2 cellular contexts compared by ENCODE assay signal in the genomic region with DNA sequence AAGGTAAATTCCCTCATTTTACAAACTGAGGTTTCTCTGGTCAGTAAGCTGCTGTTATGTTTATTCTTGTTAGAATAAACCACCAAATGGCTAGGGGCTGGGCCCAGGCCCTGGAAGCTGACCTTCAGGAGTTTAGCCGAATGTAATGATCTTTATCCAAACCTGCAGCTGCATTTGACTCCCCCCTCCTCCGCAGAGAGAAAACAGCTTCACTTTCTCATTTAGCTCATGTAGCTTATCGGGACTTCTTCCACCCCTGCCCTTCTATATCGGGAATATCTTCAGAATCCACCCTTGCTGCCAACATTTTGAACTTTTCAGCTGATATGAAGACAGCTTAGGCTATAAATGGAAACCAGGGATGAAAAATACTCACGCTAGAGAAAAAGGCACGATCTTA.
A peak's percentile ranks its signal among the peaks of the same experiment; 100 is the strongest.
TF ChIP-seq lines count a peak whose summit lies in the region.

No MANE protein-coding gene starts in this region.

TF ChIP-seq in IMR-90, 13 proteins besides CTCF, POLR2A, EP300 and RAD21:
- no peak for TF ChIP-seq FOS (IDR thresholded peaks at IDR 0.05; ENCODE audit: low read depth, low read length)
- TF ChIP-seq, protein P1, sequence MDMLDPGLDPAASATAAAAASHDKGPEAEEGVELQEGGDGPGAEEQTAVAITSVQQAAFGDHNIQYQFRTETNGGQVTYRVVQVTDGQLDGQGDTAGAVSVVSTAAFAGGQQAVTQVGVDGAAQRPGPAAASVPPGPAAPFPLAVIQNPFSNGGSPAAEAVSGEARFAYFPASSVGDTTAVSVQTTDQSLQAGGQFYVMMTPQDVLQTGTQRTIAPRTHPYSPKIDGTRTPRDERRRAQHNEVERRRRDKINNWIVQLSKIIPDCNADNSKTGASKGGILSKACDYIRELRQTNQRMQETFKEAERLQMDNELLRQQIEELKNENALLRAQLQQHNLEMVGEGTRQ (IDR thresholded peaks at IDR 0.05; ENCODE audit: low read depth, low read length), result no peak
- no peak for TF ChIP-seq CEBPB (IDR thresholded peaks at IDR 0.05; ENCODE audit: low read depth, low read length)
- no peak for TF ChIP-seq MXI1 (IDR thresholded peaks at IDR 0.05; ENCODE audit: borderline replicate concordance, low read depth, low read length)
- no peak for TF ChIP-seq SMC3 (IDR thresholded peaks at IDR 0.05; ENCODE audit: low read depth, low read length)
- TF ChIP-seq RCOR1 (IDR thresholded peaks at IDR 0.05; ENCODE audit: insufficient replicate concordance, low read length), result no peak
- TF ChIP-seq, protein P2, sequence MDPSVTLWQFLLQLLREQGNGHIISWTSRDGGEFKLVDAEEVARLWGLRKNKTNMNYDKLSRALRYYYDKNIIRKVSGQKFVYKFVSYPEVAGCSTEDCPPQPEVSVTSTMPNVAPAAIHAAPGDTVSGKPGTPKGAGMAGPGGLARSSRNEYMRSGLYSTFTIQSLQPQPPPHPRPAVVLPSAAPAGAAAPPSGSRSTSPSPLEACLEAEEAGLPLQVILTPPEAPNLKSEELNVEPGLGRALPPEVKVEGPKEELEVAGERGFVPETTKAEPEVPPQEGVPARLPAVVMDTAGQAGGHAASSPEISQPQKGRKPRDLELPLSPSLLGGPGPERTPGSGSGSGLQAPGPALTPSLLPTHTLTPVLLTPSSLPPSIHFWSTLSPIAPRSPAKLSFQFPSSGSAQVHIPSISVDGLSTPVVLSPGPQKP (IDR thresholded peaks at IDR 0.05; ENCODE audit: borderline replicate concordance, low read depth, low read length), result no peak
- TF ChIP-seq CHD1 (IDR thresholded peaks at IDR 0.05; ENCODE audit: low read depth, low read length), result no peak
- no peak for TF ChIP-seq RFX5 (IDR thresholded peaks at IDR 0.05; ENCODE audit: low read depth, low read length)
- TF ChIP-seq BHLHE40 (IDR thresholded peaks at IDR 0.05; ENCODE audit: low read depth, low read length), result no peak
- no peak for TF ChIP-seq MAFK (IDR thresholded peaks at IDR 0.05; ENCODE audit: low read depth, low read length)

TF ChIP-seq in K562, 482 proteins besides CTCF, POLR2A, EP300 and RAD21 (continues in another document):
- no peak for TF ChIP-seq RBM14 (IDR thresholded peaks at IDR 0.05; ENCODE audit: borderline replicate concordance, insufficient read depth, low read depth, low read length)
- no peak for TF ChIP-seq ZNF263 (CRISPR knock-in tag; IDR thresholded peaks at IDR 0.05; ENCODE audit: borderline replicate concordance)
- TF ChIP-seq, protein P3, sequence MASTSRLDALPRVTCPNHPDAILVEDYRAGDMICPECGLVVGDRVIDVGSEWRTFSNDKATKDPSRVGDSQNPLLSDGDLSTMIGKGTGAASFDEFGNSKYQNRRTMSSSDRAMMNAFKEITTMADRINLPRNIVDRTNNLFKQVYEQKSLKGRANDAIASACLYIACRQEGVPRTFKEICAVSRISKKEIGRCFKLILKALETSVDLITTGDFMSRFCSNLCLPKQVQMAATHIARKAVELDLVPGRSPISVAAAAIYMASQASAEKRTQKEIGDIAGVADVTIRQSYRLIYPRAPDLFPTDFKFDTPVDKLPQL (IDR thresholded peaks at IDR 0.05; ENCODE audit: extremely low read depth, insufficient read length), result no peak
- no peak for TF ChIP-seq ZNF165 (CRISPR knock-in tag; IDR thresholded peaks at IDR 0.05; ENCODE audit: borderline replicate concordance)
- no peak for TF ChIP-seq CBX5 (IDR thresholded peaks at IDR 0.05; ENCODE audit: borderline replicate concordance, low read depth)
- TF ChIP-seq, protein P4, sequence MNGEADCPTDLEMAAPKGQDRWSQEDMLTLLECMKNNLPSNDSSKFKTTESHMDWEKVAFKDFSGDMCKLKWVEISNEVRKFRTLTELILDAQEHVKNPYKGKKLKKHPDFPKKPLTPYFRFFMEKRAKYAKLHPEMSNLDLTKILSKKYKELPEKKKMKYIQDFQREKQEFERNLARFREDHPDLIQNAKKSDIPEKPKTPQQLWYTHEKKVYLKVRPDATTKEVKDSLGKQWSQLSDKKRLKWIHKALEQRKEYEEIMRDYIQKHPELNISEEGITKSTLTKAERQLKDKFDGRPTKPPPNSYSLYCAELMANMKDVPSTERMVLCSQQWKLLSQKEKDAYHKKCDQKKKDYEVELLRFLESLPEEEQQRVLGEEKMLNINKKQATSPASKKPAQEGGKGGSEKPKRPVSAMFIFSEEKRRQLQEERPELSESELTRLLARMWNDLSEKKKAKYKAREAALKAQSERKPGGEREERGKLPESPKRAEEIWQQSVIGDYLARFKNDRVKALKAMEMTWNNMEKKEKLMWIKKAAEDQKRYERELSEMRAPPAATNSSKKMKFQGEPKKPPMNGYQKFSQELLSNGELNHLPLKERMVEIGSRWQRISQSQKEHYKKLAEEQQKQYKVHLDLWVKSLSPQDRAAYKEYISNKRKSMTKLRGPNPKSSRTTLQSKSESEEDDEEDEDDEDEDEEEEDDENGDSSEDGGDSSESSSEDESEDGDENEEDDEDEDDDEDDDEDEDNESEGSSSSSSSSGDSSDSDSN (IDR thresholded peaks at IDR 0.05; ENCODE audit: borderline replicate concordance in 1 of 2, low read depth in 2 of 2, low read length in 2 of 2), result no peak
- TF ChIP-seq, protein P5, sequence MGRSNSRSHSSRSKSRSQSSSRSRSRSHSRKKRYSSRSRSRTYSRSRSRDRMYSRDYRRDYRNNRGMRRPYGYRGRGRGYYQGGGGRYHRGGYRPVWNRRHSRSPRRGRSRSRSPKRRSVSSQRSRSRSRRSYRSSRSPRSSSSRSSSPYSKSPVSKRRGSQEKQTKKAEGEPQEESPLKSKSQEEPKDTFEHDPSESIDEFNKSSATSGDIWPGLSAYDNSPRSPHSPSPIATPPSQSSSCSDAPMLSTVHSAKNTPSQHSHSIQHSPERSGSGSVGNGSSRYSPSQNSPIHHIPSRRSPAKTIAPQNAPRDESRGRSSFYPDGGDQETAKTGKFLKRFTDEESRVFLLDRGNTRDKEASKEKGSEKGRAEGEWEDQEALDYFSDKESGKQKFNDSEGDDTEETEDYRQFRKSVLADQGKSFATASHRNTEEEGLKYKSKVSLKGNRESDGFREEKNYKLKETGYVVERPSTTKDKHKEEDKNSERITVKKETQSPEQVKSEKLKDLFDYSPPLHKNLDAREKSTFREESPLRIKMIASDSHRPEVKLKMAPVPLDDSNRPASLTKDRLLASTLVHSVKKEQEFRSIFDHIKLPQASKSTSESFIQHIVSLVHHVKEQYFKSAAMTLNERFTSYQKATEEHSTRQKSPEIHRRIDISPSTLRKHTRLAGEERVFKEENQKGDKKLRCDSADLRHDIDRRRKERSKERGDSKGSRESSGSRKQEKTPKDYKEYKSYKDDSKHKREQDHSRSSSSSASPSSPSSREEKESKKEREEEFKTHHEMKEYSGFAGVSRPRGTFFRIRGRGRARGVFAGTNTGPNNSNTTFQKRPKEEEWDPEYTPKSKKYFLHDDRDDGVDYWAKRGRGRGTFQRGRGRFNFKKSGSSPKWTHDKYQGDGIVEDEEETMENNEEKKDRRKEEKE (IDR thresholded peaks at IDR 0.05; ENCODE audit: borderline replicate concordance in 1 of 2, control insufficient read depth in 1 of 2, low read depth in 2 of 2, low read length in 1 of 2), result no peak
- no peak for TF ChIP-seq ASH1L (IDR thresholded peaks at IDR 0.05; ENCODE audit: borderline replicate concordance, low read depth, partially characterized antibody)
- TF ChIP-seq ATF7 (IDR thresholded peaks at IDR 0.05), result peak; percentile 24; the same call in 1 of the 2 replicates
- no peak for TF ChIP-seq HDAC8 (tag; IDR thresholded peaks at IDR 0.05)
- TF ChIP-seq, protein P6, sequence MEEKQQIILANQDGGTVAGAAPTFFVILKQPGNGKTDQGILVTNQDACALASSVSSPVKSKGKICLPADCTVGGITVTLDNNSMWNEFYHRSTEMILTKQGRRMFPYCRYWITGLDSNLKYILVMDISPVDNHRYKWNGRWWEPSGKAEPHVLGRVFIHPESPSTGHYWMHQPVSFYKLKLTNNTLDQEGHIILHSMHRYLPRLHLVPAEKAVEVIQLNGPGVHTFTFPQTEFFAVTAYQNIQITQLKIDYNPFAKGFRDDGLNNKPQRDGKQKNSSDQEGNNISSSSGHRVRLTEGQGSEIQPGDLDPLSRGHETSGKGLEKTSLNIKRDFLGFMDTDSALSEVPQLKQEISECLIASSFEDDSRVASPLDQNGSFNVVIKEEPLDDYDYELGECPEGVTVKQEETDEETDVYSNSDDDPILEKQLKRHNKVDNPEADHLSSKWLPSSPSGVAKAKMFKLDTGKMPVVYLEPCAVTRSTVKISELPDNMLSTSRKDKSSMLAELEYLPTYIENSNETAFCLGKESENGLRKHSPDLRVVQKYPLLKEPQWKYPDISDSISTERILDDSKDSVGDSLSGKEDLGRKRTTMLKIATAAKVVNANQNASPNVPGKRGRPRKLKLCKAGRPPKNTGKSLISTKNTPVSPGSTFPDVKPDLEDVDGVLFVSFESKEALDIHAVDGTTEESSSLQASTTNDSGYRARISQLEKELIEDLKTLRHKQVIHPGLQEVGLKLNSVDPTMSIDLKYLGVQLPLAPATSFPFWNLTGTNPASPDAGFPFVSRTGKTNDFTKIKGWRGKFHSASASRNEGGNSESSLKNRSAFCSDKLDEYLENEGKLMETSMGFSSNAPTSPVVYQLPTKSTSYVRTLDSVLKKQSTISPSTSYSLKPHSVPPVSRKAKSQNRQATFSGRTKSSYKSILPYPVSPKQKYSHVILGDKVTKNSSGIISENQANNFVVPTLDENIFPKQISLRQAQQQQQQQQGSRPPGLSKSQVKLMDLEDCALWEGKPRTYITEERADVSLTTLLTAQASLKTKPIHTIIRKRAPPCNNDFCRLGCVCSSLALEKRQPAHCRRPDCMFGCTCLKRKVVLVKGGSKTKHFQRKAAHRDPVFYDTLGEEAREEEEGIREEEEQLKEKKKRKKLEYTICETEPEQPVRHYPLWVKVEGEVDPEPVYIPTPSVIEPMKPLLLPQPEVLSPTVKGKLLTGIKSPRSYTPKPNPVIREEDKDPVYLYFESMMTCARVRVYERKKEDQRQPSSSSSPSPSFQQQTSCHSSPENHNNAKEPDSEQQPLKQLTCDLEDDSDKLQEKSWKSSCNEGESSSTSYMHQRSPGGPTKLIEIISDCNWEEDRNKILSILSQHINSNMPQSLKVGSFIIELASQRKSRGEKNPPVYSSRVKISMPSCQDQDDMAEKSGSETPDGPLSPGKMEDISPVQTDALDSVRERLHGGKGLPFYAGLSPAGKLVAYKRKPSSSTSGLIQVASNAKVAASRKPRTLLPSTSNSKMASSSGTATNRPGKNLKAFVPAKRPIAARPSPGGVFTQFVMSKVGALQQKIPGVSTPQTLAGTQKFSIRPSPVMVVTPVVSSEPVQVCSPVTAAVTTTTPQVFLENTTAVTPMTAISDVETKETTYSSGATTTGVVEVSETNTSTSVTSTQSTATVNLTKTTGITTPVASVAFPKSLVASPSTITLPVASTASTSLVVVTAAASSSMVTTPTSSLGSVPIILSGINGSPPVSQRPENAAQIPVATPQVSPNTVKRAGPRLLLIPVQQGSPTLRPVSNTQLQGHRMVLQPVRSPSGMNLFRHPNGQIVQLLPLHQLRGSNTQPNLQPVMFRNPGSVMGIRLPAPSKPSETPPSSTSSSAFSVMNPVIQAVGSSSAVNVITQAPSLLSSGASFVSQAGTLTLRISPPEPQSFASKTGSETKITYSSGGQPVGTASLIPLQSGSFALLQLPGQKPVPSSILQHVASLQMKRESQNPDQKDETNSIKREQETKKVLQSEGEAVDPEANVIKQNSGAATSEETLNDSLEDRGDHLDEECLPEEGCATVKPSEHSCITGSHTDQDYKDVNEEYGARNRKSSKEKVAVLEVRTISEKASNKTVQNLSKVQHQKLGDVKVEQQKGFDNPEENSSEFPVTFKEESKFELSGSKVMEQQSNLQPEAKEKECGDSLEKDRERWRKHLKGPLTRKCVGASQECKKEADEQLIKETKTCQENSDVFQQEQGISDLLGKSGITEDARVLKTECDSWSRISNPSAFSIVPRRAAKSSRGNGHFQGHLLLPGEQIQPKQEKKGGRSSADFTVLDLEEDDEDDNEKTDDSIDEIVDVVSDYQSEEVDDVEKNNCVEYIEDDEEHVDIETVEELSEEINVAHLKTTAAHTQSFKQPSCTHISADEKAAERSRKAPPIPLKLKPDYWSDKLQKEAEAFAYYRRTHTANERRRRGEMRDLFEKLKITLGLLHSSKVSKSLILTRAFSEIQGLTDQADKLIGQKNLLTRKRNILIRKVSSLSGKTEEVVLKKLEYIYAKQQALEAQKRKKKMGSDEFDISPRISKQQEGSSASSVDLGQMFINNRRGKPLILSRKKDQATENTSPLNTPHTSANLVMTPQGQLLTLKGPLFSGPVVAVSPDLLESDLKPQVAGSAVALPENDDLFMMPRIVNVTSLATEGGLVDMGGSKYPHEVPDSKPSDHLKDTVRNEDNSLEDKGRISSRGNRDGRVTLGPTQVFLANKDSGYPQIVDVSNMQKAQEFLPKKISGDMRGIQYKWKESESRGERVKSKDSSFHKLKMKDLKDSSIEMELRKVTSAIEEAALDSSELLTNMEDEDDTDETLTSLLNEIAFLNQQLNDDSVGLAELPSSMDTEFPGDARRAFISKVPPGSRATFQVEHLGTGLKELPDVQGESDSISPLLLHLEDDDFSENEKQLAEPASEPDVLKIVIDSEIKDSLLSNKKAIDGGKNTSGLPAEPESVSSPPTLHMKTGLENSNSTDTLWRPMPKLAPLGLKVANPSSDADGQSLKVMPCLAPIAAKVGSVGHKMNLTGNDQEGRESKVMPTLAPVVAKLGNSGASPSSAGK (IDR thresholded peaks at IDR 0.05), result no peak
- no peak for TF ChIP-seq C11orf30 (IDR thresholded peaks at IDR 0.05; ENCODE audit: low read depth)
- TF ChIP-seq, protein P7, sequence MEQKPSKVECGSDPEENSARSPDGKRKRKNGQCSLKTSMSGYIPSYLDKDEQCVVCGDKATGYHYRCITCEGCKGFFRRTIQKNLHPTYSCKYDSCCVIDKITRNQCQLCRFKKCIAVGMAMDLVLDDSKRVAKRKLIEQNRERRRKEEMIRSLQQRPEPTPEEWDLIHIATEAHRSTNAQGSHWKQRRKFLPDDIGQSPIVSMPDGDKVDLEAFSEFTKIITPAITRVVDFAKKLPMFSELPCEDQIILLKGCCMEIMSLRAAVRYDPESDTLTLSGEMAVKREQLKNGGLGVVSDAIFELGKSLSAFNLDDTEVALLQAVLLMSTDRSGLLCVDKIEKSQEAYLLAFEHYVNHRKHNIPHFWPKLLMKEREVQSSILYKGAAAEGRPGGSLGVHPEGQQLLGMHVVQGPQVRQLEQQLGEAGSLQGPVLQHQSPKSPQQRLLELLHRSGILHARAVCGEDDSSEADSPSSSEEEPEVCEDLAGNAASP (IDR thresholded peaks at IDR 0.05), result no peak
- TF ChIP-seq YY1 (IDR thresholded peaks at IDR 0.05; ENCODE audit: borderline replicate concordance in 1 of 3, control insufficient read depth in 1 of 3, extremely low read depth in 1 of 3, insufficient read depth in 3 of 3, insufficient read length in 1 of 3, insufficient replicate concordance in 2 of 3, low read depth in 1 of 3, low read length in 2 of 3), result no peak
- TF ChIP-seq, protein P8, sequence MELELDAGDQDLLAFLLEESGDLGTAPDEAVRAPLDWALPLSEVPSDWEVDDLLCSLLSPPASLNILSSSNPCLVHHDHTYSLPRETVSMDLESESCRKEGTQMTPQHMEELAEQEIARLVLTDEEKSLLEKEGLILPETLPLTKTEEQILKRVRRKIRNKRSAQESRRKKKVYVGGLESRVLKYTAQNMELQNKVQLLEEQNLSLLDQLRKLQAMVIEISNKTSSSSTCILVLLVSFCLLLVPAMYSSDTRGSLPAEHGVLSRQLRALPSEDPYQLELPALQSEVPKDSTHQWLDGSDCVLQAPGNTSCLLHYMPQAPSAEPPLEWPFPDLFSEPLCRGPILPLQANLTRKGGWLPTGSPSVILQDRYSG (tag; conservative IDR thresholded peaks at IDR 0.05; ENCODE audit: low read depth), result no peak
- TF ChIP-seq ZC3H8 (IDR thresholded peaks at IDR 0.05), result no peak
- TF ChIP-seq SMAD3 (CRISPR knock-in tag; conservative IDR thresholded peaks at IDR 0.05), result no peak
- TF ChIP-seq SLC30A9 (CRISPR knock-in tag; IDR thresholded peaks at IDR 0.05), result no peak
- no peak for TF ChIP-seq PURB (CRISPR knock-in tag; IDR thresholded peaks at IDR 0.05; ENCODE audit: low read depth)
- TF ChIP-seq TBP (optimal IDR thresholded peaks at IDR 0.05; ENCODE audit: low read depth, low read length), result no peak
- no peak for TF ChIP-seq IFI16 (CRISPR knock-in tag; IDR thresholded peaks at IDR 0.05)
- TF ChIP-seq ZNF146 (CRISPR knock-in tag; IDR thresholded peaks at IDR 0.05; ENCODE audit: unreplicated experiment), result no peak
